ENCODE assay signal across 1 cellular context in the genomic region with DNA sequence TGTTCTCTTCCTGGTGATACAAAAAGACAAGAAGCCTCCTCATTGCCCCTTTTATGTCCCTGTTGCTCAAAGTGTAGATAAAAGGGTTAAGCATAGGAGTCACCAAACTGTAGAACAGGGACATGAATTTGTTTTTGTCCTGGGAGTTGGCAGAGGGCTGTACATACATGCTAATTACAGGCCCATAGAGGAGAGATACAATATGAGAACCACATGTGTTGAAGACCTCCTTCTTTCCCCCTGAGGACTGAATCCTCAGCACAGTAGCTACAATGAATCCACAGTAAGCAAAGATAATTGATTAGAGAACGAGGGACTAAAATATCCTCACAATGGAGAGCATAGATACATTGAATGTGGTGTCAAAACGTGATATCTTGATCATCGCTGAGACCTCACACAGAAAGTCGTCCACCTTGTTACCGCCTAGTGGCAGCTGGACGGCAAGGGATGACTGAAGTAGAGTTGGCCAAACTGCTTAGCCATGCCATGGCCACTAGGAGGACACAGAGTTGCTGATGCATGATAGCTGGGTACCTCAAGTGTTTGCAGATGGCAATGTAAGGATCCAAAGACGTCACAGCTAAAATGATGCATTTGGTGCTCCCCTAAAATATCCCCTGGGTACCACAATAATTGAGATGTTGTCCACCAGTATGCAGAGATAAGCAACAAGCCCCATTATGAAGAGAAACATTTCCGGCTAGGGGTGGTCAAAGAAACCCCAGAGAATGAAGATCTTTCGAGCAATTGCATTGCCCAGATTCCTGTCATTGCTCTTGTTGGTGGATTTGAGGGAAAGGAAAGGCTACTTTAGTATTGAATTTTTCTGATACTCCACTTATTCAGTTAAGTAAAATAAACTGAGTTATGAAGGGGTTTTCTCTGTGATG.
TF ChIP-seq lines count a peak whose summit lies in the region.

No MANE protein-coding gene starts in this region.

TF ChIP-seq in neural cell, 6 proteins besides CTCF, POLR2A, EP300 and RAD21 (continued from another document):
- TF ChIP-seq, protein P1, sequence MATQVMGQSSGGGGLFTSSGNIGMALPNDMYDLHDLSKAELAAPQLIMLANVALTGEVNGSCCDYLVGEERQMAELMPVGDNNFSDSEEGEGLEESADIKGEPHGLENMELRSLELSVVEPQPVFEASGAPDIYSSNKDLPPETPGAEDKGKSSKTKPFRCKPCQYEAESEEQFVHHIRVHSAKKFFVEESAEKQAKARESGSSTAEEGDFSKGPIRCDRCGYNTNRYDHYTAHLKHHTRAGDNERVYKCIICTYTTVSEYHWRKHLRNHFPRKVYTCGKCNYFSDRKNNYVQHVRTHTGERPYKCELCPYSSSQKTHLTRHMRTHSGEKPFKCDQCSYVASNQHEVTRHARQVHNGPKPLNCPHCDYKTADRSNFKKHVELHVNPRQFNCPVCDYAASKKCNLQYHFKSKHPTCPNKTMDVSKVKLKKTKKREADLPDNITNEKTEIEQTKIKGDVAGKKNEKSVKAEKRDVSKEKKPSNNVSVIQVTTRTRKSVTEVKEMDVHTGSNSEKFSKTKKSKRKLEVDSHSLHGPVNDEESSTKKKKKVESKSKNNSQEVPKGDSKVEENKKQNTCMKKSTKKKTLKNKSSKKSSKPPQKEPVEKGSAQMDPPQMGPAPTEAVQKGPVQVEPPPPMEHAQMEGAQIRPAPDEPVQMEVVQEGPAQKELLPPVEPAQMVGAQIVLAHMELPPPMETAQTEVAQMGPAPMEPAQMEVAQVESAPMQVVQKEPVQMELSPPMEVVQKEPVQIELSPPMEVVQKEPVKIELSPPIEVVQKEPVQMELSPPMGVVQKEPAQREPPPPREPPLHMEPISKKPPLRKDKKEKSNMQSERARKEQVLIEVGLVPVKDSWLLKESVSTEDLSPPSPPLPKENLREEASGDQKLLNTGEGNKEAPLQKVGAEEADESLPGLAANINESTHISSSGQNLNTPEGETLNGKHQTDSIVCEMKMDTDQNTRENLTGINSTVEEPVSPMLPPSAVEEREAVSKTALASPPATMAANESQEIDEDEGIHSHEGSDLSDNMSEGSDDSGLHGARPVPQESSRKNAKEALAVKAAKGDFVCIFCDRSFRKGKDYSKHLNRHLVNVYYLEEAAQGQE (IDR thresholded peaks at IDR 0.05; ENCODE audit: borderline replicate concordance): no peak
